22 cellular contexts compared by ENCODE assay signal in the genomic region with DNA sequence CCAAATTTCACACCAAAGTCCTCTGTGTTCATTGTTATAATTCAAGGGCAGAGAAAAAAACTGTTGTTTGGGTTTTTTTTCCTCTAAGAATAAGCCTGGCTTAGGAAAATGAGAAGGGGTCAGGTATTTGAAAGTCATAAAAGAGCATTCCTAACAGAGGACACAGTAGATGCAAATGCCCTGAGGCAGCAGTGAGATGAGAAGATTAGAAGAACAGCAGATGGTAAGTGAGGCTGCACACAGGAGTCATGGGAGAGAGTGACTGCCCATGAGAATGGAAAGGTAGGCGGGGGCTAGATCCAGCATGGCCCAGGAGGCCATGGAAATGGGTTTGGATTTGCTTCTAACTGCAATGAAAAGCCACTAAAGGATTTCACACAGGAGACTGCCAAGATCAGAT.
DNase-seq lines count a peak whose midpoint lies in the region; ATAC-seq, FAIRE-seq and TF ChIP-seq lines count a peak whose summit lies in the region.
"Had no signal": no experiment of that assay in that cellular context is flagged by ENCODE, and none has a peak within 500 bp of the region (broad histone marks: within the 10 kb centered on the region; RNA-seq: fewer than 3 reads in every experiment).

No MANE protein-coding gene starts in this region.

- TF ChIP-seq CTCF in type B pancreatic cell (conservative IDR thresholded peaks at IDR 0.05) (no peak), MCF 10A (IDR thresholded peaks at IDR 0.05; ENCODE audit: unreplicated experiment) (no peak)

- no TSS peak for BruUV-seq in MCF 10A (replicated peaks; lab: Mats Ljungman, UMichigan)

- H3K9me3 Mint-ChIP-seq in activated naive CD8-positive, alpha-beta T cell treated with anti-CD3 and anti-CD28 coated beads, Interleukin-2, amount 50 U/mL, for 24 hours, result no peaks in the 10 kb centered on the region
- H3K9me3 Mint-ChIP-seq in activated naive CD8-positive, alpha-beta T cell treated with anti-CD3 and anti-CD28 coated beads for 36 hours, result no peaks in the 10 kb centered on the region
- peaks cover 10% of the 10 kb centered on the region for H3K9me3 Mint-ChIP-seq in dendritic cell treated with granulocyte-macrophage colony-stimulating factor and Interleukin-4, amounts not matched to agents 40 ng/mL and 50 ng/mL, for 4 days
- H3K9me3 Mint-ChIP-seq in type B pancreatic cell, result peaks cover 5% of the 10 kb centered on the region
- H3K9me3 Mint-ChIP-seq in MCF 10A (ENCODE audit: unreplicated experiment), result no peaks in the 10 kb centered on the region
- H3K9me3 Mint-ChIP-seq: H9 had no signal

- no peak for TF ChIP-seq POLR2A in GM12891 (IDR thresholded peaks at IDR 0.05; ENCODE audit: low read depth, low read length)

- ATAC-seq in activated naive CD8-positive, alpha-beta T cell treated with anti-CD3 and anti-CD28 coated beads, Interleukin-2, amount 50 U/mL, for 24 hours, result no peak
- no peak for ATAC-seq in HG02870 (IDR thresholded peaks at IDR 0.05; ENCODE audit: unreplicated experiment)
- ATAC-seq: Panc1 had no signal

- CTCF ChIA-PET in MCF 10A (lab: Yijun Ruan, JAX), result no interaction called here

- intact Hi-C loops in dendritic cell treated with granulocyte-macrophage colony-stimulating factor and Interleukin-4, amounts not matched to agents 40 ng/mL and 50 ng/mL, for 4 days (cut with micrococcal nuclease), result no loop called here
- intact Hi-C loops in MCF 10A (cut with micrococcal nuclease), result no loop called here

- POLR2A ChIA-PET in MCF 10A (lab: Yijun Ruan, JAX), result interaction anchor here (0.6 kb wide), 1 partner anchor 17 kb away, joined by 3 read pairs; no protein-coding TSS in a partner anchor

- peaks cover 5% of the 10 kb centered on the region for H3K4me1 Mint-ChIP-seq in activated naive CD8-positive, alpha-beta T cell treated with anti-CD3 and anti-CD28 coated beads, Interleukin-2, amount 50 U/mL, for 24 hours
- no peaks in the 10 kb centered on the region for H3K4me1 Mint-ChIP-seq in activated naive CD8-positive, alpha-beta T cell treated with anti-CD3 and anti-CD28 coated beads for 36 hours
- peaks cover 70% of the 10 kb centered on the region for H3K4me1 Mint-ChIP-seq in dendritic cell treated with granulocyte-macrophage colony-stimulating factor and Interleukin-4, amounts not matched to agents 40 ng/mL and 50 ng/mL, for 4 days (ENCODE audit: low read depth)
- H3K4me1 Mint-ChIP-seq in type B pancreatic cell (ENCODE audit: unreplicated experiment) (peaks cover 11% of the 10 kb centered on the region), MCF 10A (ENCODE audit: insufficient read depth, unreplicated experiment) (peaks cover 7% of the 10 kb centered on the region)

- H3K27ac Mint-ChIP-seq in activated naive CD8-positive, alpha-beta T cell treated with anti-CD3 and anti-CD28 coated beads, Interleukin-2, amount 50 U/mL, for 24 hours, result peak overlapping the region; percentile 4
- no peak overlapping the region for H3K27ac Mint-ChIP-seq in activated naive CD8-positive, alpha-beta T cell treated with anti-CD3 and anti-CD28 coated beads for 36 hours
- H3K27ac Mint-ChIP-seq in dendritic cell treated with granulocyte-macrophage colony-stimulating factor and Interleukin-4, amounts not matched to agents 40 ng/mL and 50 ng/mL, for 4 days, result peak overlapping the region; percentile 71
- H3K27ac Mint-ChIP-seq in type B pancreatic cell (peak overlapping the region; percentile 24), MCF 10A (ENCODE audit: low read depth, unreplicated experiment) (no peak overlapping the region)
- H3K27ac Mint-ChIP-seq: B cell, H9 had no signal

- no peak for DNase-seq in activated naive CD8-positive, alpha-beta T cell treated with anti-CD3 and anti-CD28 coated beads, Interleukin-2, amount 50 U/mL, for 24 hours
- DNase-seq in activated naive CD8-positive, alpha-beta T cell treated with anti-CD3 and anti-CD28 coated beads for 36 hours, result no peak
- DNase-seq in NCI-H69 (lab: John Stamatoyannopoulos, UW), result peak; percentile 19
- DNase-seq in type B pancreatic cell (ENCODE audit: extremely low spot score, unreplicated experiment), result no peak
- no peak for DNase-seq in MCF 10A (ENCODE audit: unreplicated experiment)
- no peak for DNase-seq in GM12891 (ENCODE audit: insufficient read length, low spot score)
- DNase-seq: DMS53, GM23248, H9, IMR-90, NCI-H1694, NCI-H2081, NCI-H2171, NCI-H345, NCI-H524, NCI-H82 had no signal

- H3K36me3 Mint-ChIP-seq in activated naive CD8-positive, alpha-beta T cell treated with anti-CD3 and anti-CD28 coated beads, Interleukin-2, amount 50 U/mL, for 24 hours (ENCODE audit: low read depth), result no peaks in the 10 kb centered on the region
- no peaks in the 10 kb centered on the region for H3K36me3 Mint-ChIP-seq in activated naive CD8-positive, alpha-beta T cell treated with anti-CD3 and anti-CD28 coated beads for 36 hours
- peaks cover 33% of the 10 kb centered on the region for H3K36me3 Mint-ChIP-seq in dendritic cell treated with granulocyte-macrophage colony-stimulating factor and Interleukin-4, amounts not matched to agents 40 ng/mL and 50 ng/mL, for 4 days (ENCODE audit: low read depth)
- no peaks in the 10 kb centered on the region for H3K36me3 Mint-ChIP-seq in type B pancreatic cell
- H3K36me3 Mint-ChIP-seq in MCF 10A (ENCODE audit: insufficient read depth, unreplicated experiment), result no peaks in the 10 kb centered on the region

- FAIRE-seq in GM12891 (lab: Jason Lieb, UNC), result no peak
- FAIRE-seq: D721Med, GM12892 had no signal

- no peak overlapping the region for H3K4me3 Mint-ChIP-seq in activated naive CD8-positive, alpha-beta T cell treated with anti-CD3 and anti-CD28 coated beads, Interleukin-2, amount 50 U/mL, for 24 hours
- H3K4me3 Mint-ChIP-seq in activated naive CD8-positive, alpha-beta T cell treated with anti-CD3 and anti-CD28 coated beads for 36 hours, result no peak overlapping the region
- H3K4me3 Mint-ChIP-seq in dendritic cell treated with granulocyte-macrophage colony-stimulating factor and Interleukin-4, amounts not matched to agents 40 ng/mL and 50 ng/mL, for 4 days, result no peak overlapping the region
- H3K4me3 Mint-ChIP-seq in type B pancreatic cell (no peak overlapping the region), MCF 10A (ENCODE audit: unreplicated experiment) (no peak overlapping the region)
- H3K4me3 Mint-ChIP-seq: B cell, H9 had no signal

- peaks cover 21% of the 10 kb centered on the region for H3K27me3 Mint-ChIP-seq in activated naive CD8-positive, alpha-beta T cell treated with anti-CD3 and anti-CD28 coated beads, Interleukin-2, amount 50 U/mL, for 24 hours
- peaks cover 31% of the 10 kb centered on the region for H3K27me3 Mint-ChIP-seq in activated naive CD8-positive, alpha-beta T cell treated with anti-CD3 and anti-CD28 coated beads for 36 hours
- H3K27me3 Mint-ChIP-seq in dendritic cell treated with granulocyte-macrophage colony-stimulating factor and Interleukin-4, amounts not matched to agents 40 ng/mL and 50 ng/mL, for 4 days, result peaks cover 2% of the 10 kb centered on the region
- peaks cover 31% of the 10 kb centered on the region for H3K27me3 Mint-ChIP-seq in type B pancreatic cell
- H3K27me3 Mint-ChIP-seq in MCF 10A (ENCODE audit: insufficient read depth, unreplicated experiment), result peaks cover 37% of the 10 kb centered on the region

TF ChIP-seq in GM12891, 5 proteins besides CTCF, POLR2A, EP300 and RAD21:
- no peak for TF ChIP-seq POU2F2 (IDR thresholded peaks at IDR 0.05; ENCODE audit: low read depth, low read length)
- no peak for TF ChIP-seq PAX5 (IDR thresholded peaks at IDR 0.05; ENCODE audit: insufficient read depth, low read length, severe bottlenecking)
- TF ChIP-seq POLR2AphosphoS5 (IDR thresholded peaks at IDR 0.05; ENCODE audit: low read depth, low read length), result no peak
- no peak for TF ChIP-seq TAF1 (IDR thresholded peaks at IDR 0.05; ENCODE audit: low read depth, low read length)
- no peak for TF ChIP-seq SPI1 (IDR thresholded peaks at IDR 0.05; ENCODE audit: low read depth, low read length)
TF ChIP-seq in GM12891: peak in this region for 0.

Comparison
In these comparisons a context has a peak if more than half of its experiments do, and no peak if none do; other contexts are left out.
1. H3K27ac Mint-ChIP-seq: peak in activated naive CD8-positive, alpha-beta T cell treated with anti-CD3 and anti-CD28 coated beads, Interleukin-2, amount 50 U/mL, for 24 hours (single experiment), dendritic cell treated with granulocyte-macrophage colony-stimulating factor and Interleukin-4, amounts not matched to agents 40 ng/mL and 50 ng/mL, for 4 days (single experiment) and type B pancreatic cell (single experiment); none in activated naive CD8-positive, alpha-beta T cell treated with anti-CD3 and anti-CD28 coated beads for 36 hours (single experiment) and MCF 10A (single experiment).